ENCODE assay signal across 6 cellular contexts in genomic region chr20:43357352-43357751, GRCh38.
"Had no signal": no experiment of that assay in that cellular context is flagged by ENCODE, and none has a peak within 500 bp of the region (broad histone marks: within the 10 kb centered on the region; RNA-seq: fewer than 3 reads in every experiment).

No MANE protein-coding gene starts in this region.

- H3K27ac Mint-ChIP-seq: IgD-negative memory B cell had no signal

- H3K4me1 Mint-ChIP-seq: IgD-negative memory B cell had no signal

- ATAC-seq: HepG2, K562 had no signal

- DNase-seq: IMR-90, KBM-7 had no signal

- H3K4me3 ChIP-seq: K562 had no signal

- H3K27ac ChIP-seq: HL-60 had no signal

- H3K4me3 Mint-ChIP-seq: IgD-negative memory B cell had no signal

- FAIRE-seq: HepG2, K562 had no signal
